Comparison of ENCODE assay signal across 8 cellular contexts in the genomic region with DNA sequence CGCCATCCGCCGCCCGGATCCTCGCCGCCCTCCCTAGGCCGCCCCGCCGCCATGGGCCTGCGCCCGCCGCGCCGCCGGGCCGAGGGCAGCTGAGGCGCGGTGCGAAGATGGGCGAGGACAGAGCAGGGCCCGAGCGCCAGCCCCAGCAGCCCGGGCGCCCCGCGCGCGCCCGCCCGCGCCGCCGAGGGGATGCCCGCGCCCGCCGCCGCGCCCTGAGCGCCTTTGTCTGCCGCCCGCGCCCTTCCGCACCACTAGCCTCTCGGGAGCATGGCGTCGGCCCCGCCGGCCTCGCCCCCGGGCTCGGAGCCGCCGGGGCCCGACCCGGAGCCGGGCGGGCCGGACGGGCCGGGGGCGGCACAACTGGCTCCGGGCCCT.
DNase-seq lines count a peak whose midpoint lies in the region; ATAC-seq lines count a peak whose summit lies in the region.

No MANE protein-coding gene starts in this region.

- H3K27ac Mint-ChIP-seq in stimulated activated naive B cell treated with anti-CD40 and anti-IgM and Interleukin-4, amounts not matched to agents 10 μg/mL and 1 μg/mL and 100 μg/mL, for 72 hours = no peak overlapping the region

- peak overlapping the region; percentile 92 for H2AFZ ChIP-seq in ACC112 (ENCODE audit: low read length, unreplicated experiment)

- H3K27me3 ChIP-seq in ACC112 (ENCODE audit: insufficient read depth, low read length) = no peaks in the 10 kb centered on the region
- peaks cover 42% of the 10 kb centered on the region for H3K27me3 ChIP-seq in iPS-20b (ENCODE audit: insufficient read depth, low read length)

- ATAC-seq in GM19023 (IDR thresholded peaks at IDR 0.05; ENCODE audit: unreplicated experiment) (peak; percentile 41), HG03175 (IDR thresholded peaks at IDR 0.05; ENCODE audit: unreplicated experiment) (peak; percentile 32)
- peak; percentile 56 to 63 for ATAC-seq in stimulated activated naive B cell treated with anti-CD40 and anti-IgM and Interleukin-4, amounts not matched to agents 10 μg/mL and 1 μg/mL and 100 μg/mL, for 72 hours (replicated peaks)

- peaks cover 6 to 13% of the 10 kb centered on the region in 2 donors for H3K27me3 Mint-ChIP-seq in stimulated activated naive B cell treated with anti-CD40 and anti-IgM and Interleukin-4, amounts not matched to agents 10 μg/mL and 1 μg/mL and 100 μg/mL, for 72 hours

- DNase-seq in activated T-helper 9 cell treated with anti-CD3 and anti-CD28 coated beads, Interleukin-2, amount 50 U/mL, for 16 hours (ENCODE audit: low read depth) = peak; percentile 22
- DNase-seq in stimulated activated naive B cell treated with anti-CD40 and anti-IgM and Interleukin-4, amounts not matched to agents 10 μg/mL and 1 μg/mL and 100 μg/mL, for 72 hours = no peak
- DNase-seq in NCI-H1092 (lab: John Stamatoyannopoulos, UW) (no peak), cortex of kidney (lab: John Stamatoyannopoulos, UW) (no peak)

- H3K4me1 ChIP-seq in ACC112 (ENCODE audit: control insufficient read depth, insufficient read depth, low read length, unreplicated experiment) = peaks cover 30% of the 10 kb centered on the region
- H3K4me1 ChIP-seq in iPS-20b (ENCODE audit: insufficient read depth, low read length) = no peaks in the 10 kb centered on the region; the same call in 1 of the 2 replicates

- peak overlapping the region; percentile 91 to 92 for H3K4me3 Mint-ChIP-seq in stimulated activated naive B cell treated with anti-CD40 and anti-IgM and Interleukin-4, amounts not matched to agents 10 μg/mL and 1 μg/mL and 100 μg/mL, for 72 hours

- H3K9ac ChIP-seq in iPS-20b (ENCODE audit: low read depth, low read length) = no peak overlapping the region

- peaks cover 11 to 19% of the 10 kb centered on the region in 2 donors for H3K36me3 Mint-ChIP-seq in stimulated activated naive B cell treated with anti-CD40 and anti-IgM and Interleukin-4, amounts not matched to agents 10 μg/mL and 1 μg/mL and 100 μg/mL, for 72 hours

- H3K4me3 ChIP-seq in ACC112 (ENCODE audit: low read depth, low read length) (peak overlapping the region; percentile 91), iPS-20b (ENCODE audit: low read length) (peak overlapping the region; percentile 75; the same call in 1 of the 2 replicates)

- peak overlapping the region; percentile 90; the same call in 1 of the 2 replicates for H3K27ac ChIP-seq in ACC112 (ENCODE audit: low read depth, low read length)
- H3K27ac ChIP-seq in iPS-20b (ENCODE audit: low read length) = no peak overlapping the region

- H3K4me1 Mint-ChIP-seq in stimulated activated naive B cell treated with anti-CD40 and anti-IgM and Interleukin-4, amounts not matched to agents 10 μg/mL and 1 μg/mL and 100 μg/mL, for 72 hours = peaks cover 23 to 40% of the 10 kb centered on the region in 2 donors

- no peaks in the 10 kb centered on the region for H3K36me3 ChIP-seq in ACC112 (ENCODE audit: insufficient read depth, low read length)
- peaks cover 6% of the 10 kb centered on the region; the same call in 1 of the 2 replicates for H3K36me3 ChIP-seq in iPS-20b (ENCODE audit: insufficient read depth, low read depth, low read length)

- H3K9me3 Mint-ChIP-seq in stimulated activated naive B cell treated with anti-CD40 and anti-IgM and Interleukin-4, amounts not matched to agents 10 μg/mL and 1 μg/mL and 100 μg/mL, for 72 hours = no peaks in the 10 kb centered on the region

- H3K9me3 ChIP-seq in iPS-20b (ENCODE audit: insufficient read depth, low read depth, low read length) = no peaks in the 10 kb centered on the region

- H3K79me2 ChIP-seq in ACC112 (ENCODE audit: control insufficient read depth, insufficient read depth, low read length, unreplicated experiment) = peaks cover 41% of the 10 kb centered on the region
